Comparison of ENCODE assay signal across 1 cellular context in genomic region chr4:153014460-153014859, GRCh38.
TF ChIP-seq lines count a peak whose summit lies in the region.

No MANE protein-coding gene starts in this region.

TF ChIP-seq in IMR-90, 13 proteins besides CTCF, POLR2A, EP300 and RAD21:
- TF ChIP-seq, protein P1, sequence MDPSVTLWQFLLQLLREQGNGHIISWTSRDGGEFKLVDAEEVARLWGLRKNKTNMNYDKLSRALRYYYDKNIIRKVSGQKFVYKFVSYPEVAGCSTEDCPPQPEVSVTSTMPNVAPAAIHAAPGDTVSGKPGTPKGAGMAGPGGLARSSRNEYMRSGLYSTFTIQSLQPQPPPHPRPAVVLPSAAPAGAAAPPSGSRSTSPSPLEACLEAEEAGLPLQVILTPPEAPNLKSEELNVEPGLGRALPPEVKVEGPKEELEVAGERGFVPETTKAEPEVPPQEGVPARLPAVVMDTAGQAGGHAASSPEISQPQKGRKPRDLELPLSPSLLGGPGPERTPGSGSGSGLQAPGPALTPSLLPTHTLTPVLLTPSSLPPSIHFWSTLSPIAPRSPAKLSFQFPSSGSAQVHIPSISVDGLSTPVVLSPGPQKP (IDR thresholded peaks at IDR 0.05; ENCODE audit: borderline replicate concordance, low read depth, low read length), result no peak
- TF ChIP-seq RFX5 (IDR thresholded peaks at IDR 0.05; ENCODE audit: low read depth, low read length), result no peak
- TF ChIP-seq CHD1 (IDR thresholded peaks at IDR 0.05; ENCODE audit: low read depth, low read length), result no peak
- no peak for TF ChIP-seq BHLHE40 (IDR thresholded peaks at IDR 0.05; ENCODE audit: low read depth, low read length)
- TF ChIP-seq MAZ (IDR thresholded peaks at IDR 0.05; ENCODE audit: borderline replicate concordance, low read depth, low read length), result no peak
- TF ChIP-seq CEBPB (IDR thresholded peaks at IDR 0.05; ENCODE audit: low read depth, low read length), result no peak
- TF ChIP-seq NFE2L2 (IDR thresholded peaks at IDR 0.05; ENCODE audit: low read depth, low read length), result no peak
- TF ChIP-seq MAFK (IDR thresholded peaks at IDR 0.05; ENCODE audit: low read depth, low read length), result no peak
- TF ChIP-seq FOS (IDR thresholded peaks at IDR 0.05; ENCODE audit: low read depth, low read length), result no peak
- TF ChIP-seq RCOR1 (IDR thresholded peaks at IDR 0.05; ENCODE audit: insufficient replicate concordance, low read length), result no peak
- no peak for TF ChIP-seq SMC3 (IDR thresholded peaks at IDR 0.05; ENCODE audit: low read depth, low read length)
- no peak for TF ChIP-seq MXI1 (IDR thresholded peaks at IDR 0.05; ENCODE audit: borderline replicate concordance, low read depth, low read length)
- TF ChIP-seq, protein P2, sequence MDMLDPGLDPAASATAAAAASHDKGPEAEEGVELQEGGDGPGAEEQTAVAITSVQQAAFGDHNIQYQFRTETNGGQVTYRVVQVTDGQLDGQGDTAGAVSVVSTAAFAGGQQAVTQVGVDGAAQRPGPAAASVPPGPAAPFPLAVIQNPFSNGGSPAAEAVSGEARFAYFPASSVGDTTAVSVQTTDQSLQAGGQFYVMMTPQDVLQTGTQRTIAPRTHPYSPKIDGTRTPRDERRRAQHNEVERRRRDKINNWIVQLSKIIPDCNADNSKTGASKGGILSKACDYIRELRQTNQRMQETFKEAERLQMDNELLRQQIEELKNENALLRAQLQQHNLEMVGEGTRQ (IDR thresholded peaks at IDR 0.05; ENCODE audit: low read depth, low read length), result no peak
TF ChIP-seq in IMR-90: peak in this region for 0.
